25 cellular contexts compared by ENCODE assay signal in the genomic region with DNA sequence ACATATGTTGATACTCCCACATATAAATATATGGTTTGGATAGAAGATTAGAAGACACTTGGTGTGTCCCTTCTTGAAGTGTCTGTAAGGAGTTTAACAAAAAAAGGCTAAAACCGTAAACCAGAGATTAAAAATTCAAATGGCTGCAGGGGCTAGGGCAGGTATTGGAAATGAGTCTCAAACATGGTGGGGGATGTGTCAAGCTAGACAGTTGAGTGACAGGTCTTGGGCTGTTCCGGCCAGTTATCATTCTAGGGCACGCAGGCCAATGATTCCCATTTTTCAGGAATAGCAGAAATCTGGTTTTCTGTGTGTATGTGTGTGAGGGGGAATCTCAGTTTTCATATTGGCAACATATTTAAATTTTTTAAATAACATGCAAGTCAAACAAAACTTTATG.
"Had no signal": no experiment of that assay in that cellular context is flagged by ENCODE, and none has a peak within 500 bp of the region (broad histone marks: within the 10 kb centered on the region; RNA-seq: fewer than 3 reads in every experiment).

No MANE protein-coding gene starts in this region.

- H3K9me3 ChIP-seq: esophagus squamous epithelium, gastrocnemius medialis, heart right ventricle, left lung, lower lobe of right lung, mucosa of descending colon had no signal

- H3K9me3 Mint-ChIP-seq: effector memory CD8-positive, alpha-beta T cell; mesothelial cell of epicardium had no signal

- H3K4me3 Mint-ChIP-seq: effector memory CD8-positive, alpha-beta T cell; mesothelial cell of epicardium; naive thymus-derived CD4-positive, alpha-beta T cell had no signal

- H3K36me3 ChIP-seq: gastrocnemius medialis, left lung, lower lobe of right lung had no signal

- ATAC-seq: effector memory CD8-positive, alpha-beta T cell; gastrocnemius medialis; heart right ventricle; left cardiac atrium; left lung; left ventricle myocardium superior; lower lobe of right lung; mucosa of descending colon; naive thymus-derived CD4-positive, alpha-beta T cell had no signal

- FAIRE-seq: colon, endothelial cell of umbilical vein, islet of Langerhans, keratinocyte had no signal

- DNase-seq: dermis blood vessel endothelial cell; dorsolateral prefrontal cortex; effector CD8-positive, alpha-beta T cell; effector memory CD8-positive, alpha-beta T cell; esophagus squamous epithelium; foreskin fibroblast; foreskin melanocyte; gastrocnemius medialis; glutamatergic neuron; head of caudate nucleus; heart right ventricle; hippocampal formation; left cardiac atrium; left lung; left ventricle myocardium superior; lower lobe of right lung; mesenchymal stem cell; mucosa of descending colon; naive thymus-derived CD4-positive, alpha-beta T cell had no signal

- H3K4me3 ChIP-seq: coronary artery, dorsolateral prefrontal cortex, esophagus squamous epithelium, gastrocnemius medialis, heart right ventricle, left lung, lower lobe of right lung, mucosa of descending colon had no signal

- H3K4me1 ChIP-seq: esophagus squamous epithelium, gastrocnemius medialis, left lung, lower lobe of right lung had no signal

- H3K4me1 Mint-ChIP-seq: mesothelial cell of epicardium had no signal

- H3K27me3 ChIP-seq: dorsolateral prefrontal cortex, esophagus squamous epithelium, gastrocnemius medialis, heart right ventricle, left lung had no signal

- H3K27ac Mint-ChIP-seq: effector memory CD8-positive, alpha-beta T cell; mesothelial cell of epicardium; naive thymus-derived CD4-positive, alpha-beta T cell had no signal

- H3K27ac ChIP-seq: coronary artery, dorsolateral prefrontal cortex, esophagus squamous epithelium, gastrocnemius medialis, heart right ventricle, left lung, lower lobe of right lung had no signal
